ENCODE assay signal across 4 cellular contexts in genomic region chr4:188086858-188087257, GRCh38. TPM values are rescaled to one million over a fixed set of nuclear protein-coding genes. Genes with fewer than 3 reads are reported as not detected.
"Had no signal": no experiment of that assay in that cellular context is flagged by ENCODE, and none has a peak within 500 bp of the region (broad histone marks: within the 10 kb centered on the region; RNA-seq: fewer than 3 reads in every experiment).

No MANE protein-coding gene starts in this region.

- DNase-seq: GDM1, GF-D8 had no signal

- ATAC-seq: GM12878 had no signal

RNA-seq across cellular contexts. Expression of gene TRIML2, which starts 22.5 kb away (rescaled TPM):
- total RNA-seq: G401, GM12878 had no signal

RNA-seq across cellular contexts. Expression of gene TRIML1, which starts 52.4 kb away (rescaled TPM):
- total RNA-seq: G401, GM12878 had no signal
